15 cellular contexts compared by ENCODE assay signal in genomic region chr11:78023426-78023825, GRCh38. TPM values are rescaled to one million over a fixed set of nuclear protein-coding genes. Genes with fewer than 3 reads are reported as not detected.
DNase-seq lines count a peak whose midpoint lies in the region; ATAC-seq, FAIRE-seq and TF ChIP-seq lines count a peak whose summit lies in the region.
"Had no signal": no experiment of that assay in that cellular context is flagged by ENCODE, and none has a peak within 500 bp of the region (broad histone marks: within the 10 kb centered on the region; RNA-seq: fewer than 3 reads in every experiment).

No MANE protein-coding gene starts in this region.

- H3K36me3 Mint-ChIP-seq in mesothelial cell of epicardium (no peaks in the 10 kb centered on the region), type B pancreatic cell (no peaks in the 10 kb centered on the region)

- no peak for TF ChIP-seq POLR2A in endothelial cell of umbilical vein (IDR thresholded peaks at IDR 0.05; ENCODE audit: low read depth, low read length)

- H3K9me3 Mint-ChIP-seq in mesothelial cell of epicardium (no peaks in the 10 kb centered on the region), type B pancreatic cell (no peaks in the 10 kb centered on the region)

- peaks cover 5% of the 10 kb centered on the region for H3K4me1 ChIP-seq in endothelial cell of umbilical vein (ENCODE audit: control insufficient read depth, extremely low read depth, insufficient read depth, low read length)

- peak overlapping the region in 2 of 3 experiments; percentile 31 to 41 for H3K4me3 ChIP-seq in endothelial cell of umbilical vein (replicated peaks in 1 of 3; ENCODE audit: insufficient read depth in 1 of 3, low read depth in 1 of 3, low read length in 3 of 3)

- H3K9ac ChIP-seq in endothelial cell of umbilical vein (replicated peaks; ENCODE audit: extremely low read depth, insufficient read depth, low read length), result no peak overlapping the region

- H3K9me3 ChIP-seq in endothelial cell of umbilical vein (replicated peaks; ENCODE audit: control insufficient read depth, insufficient read depth, low read length), result no peaks in the 10 kb centered on the region
- H3K9me3 ChIP-seq: spleen had no signal

- peak; percentile 43 for DNase-seq in DMS79 (lab: John Stamatoyannopoulos, UW)
- DNase-seq in DMS79 treated with DMSO at 0.1 percent for 48 hours (lab: John Stamatoyannopoulos, UW), result no peak
- no peak for DNase-seq in endothelial cell of umbilical vein (ENCODE audit: low read depth, low spot score)
- no peak for DNase-seq in mesothelial cell of epicardium (ENCODE audit: low spot score in 2 of 2, unreplicated experiment in 2 of 2)
- no peak for DNase-seq in type B pancreatic cell (ENCODE audit: extremely low spot score, unreplicated experiment)
- no peak for DNase-seq in T-helper 9 cell
- no peak for DNase-seq in D721Med (ENCODE audit: insufficient read length, low spot score)
- DNase-seq: activated T-cell treated with anti-CD3 and anti-CD28 coated beads for 4 hours; KBM-7; NCI-H524; spleen; stimulated activated naive B cell treated with anti-CD40 and anti-IgM and Interleukin-4, amounts not matched to agents 10 μg/mL and 1 μg/mL and 100 μg/mL, for 72 hours had no signal

- H2AFZ ChIP-seq in endothelial cell of umbilical vein (ENCODE audit: low read depth, low read length), result peak overlapping the region; percentile 100

- ATAC-seq in HG03520 (IDR thresholded peaks at IDR 0.05; ENCODE audit: unreplicated experiment), result no peak

- H3K4me1 Mint-ChIP-seq in mesothelial cell of epicardium (peaks cover 44% of the 10 kb centered on the region), type B pancreatic cell (ENCODE audit: unreplicated experiment) (peaks cover 30% of the 10 kb centered on the region)

- dilution Hi-C loops in endothelial cell of umbilical vein (cut with MboI; ENCODE audit: extremely low pct_ligation_motif_present, low sequenced_read_pairs), result no loop called here

- no peaks in the 10 kb centered on the region for H3K79me2 ChIP-seq in endothelial cell of umbilical vein (ENCODE audit: control insufficient read depth, insufficient read depth, low read length)

- CTCF ChIA-PET in endothelial cell of umbilical vein (lab: Charles Lee), result no interaction called here

- no peaks in the 10 kb centered on the region for H3K36me3 ChIP-seq in endothelial cell of umbilical vein (ENCODE audit: control insufficient read depth in 2 of 2, extremely low read depth in 1 of 2, insufficient read depth in 2 of 2, low read length in 2 of 2)
- H3K36me3 ChIP-seq: spleen had no signal

- no peaks in the 10 kb centered on the region for H3K9me1 ChIP-seq in endothelial cell of umbilical vein (replicated peaks; ENCODE audit: control insufficient read depth, extremely low read depth, insufficient read depth, low read length)

- H3K27ac Mint-ChIP-seq in mesothelial cell of epicardium, result peak overlapping the region; percentile 95
- H3K27ac Mint-ChIP-seq in type B pancreatic cell, result no peak overlapping the region
- H3K27ac Mint-ChIP-seq: stimulated activated naive B cell treated with anti-CD40 and anti-IgM and Interleukin-4, amounts not matched to agents 10 μg/mL and 1 μg/mL and 100 μg/mL, for 72 hours had no signal

- POLR2A ChIA-PET in endothelial cell of umbilical vein (lab: Charles Lee), result no interaction called here

- H3K4me2 ChIP-seq in endothelial cell of umbilical vein (ENCODE audit: insufficient read depth, low read length), result peak overlapping the region; percentile 80

- peak overlapping the region; percentile 75 for H3K4me3 Mint-ChIP-seq in mesothelial cell of epicardium
- H3K4me3 Mint-ChIP-seq in type B pancreatic cell, result peak overlapping the region; percentile 89

- no peak overlapping the region for H3K27ac ChIP-seq in endothelial cell of umbilical vein (ENCODE audit: insufficient read depth, low read depth, low read length)
- H3K27ac ChIP-seq: 22Rv1 had no signal

- no peaks in the 10 kb centered on the region for H3K27me3 ChIP-seq in endothelial cell of umbilical vein (ENCODE audit: control insufficient read depth in 2 of 2, insufficient read depth in 2 of 2, low read length in 2 of 2)

- intact Hi-C loops in endothelial cell of umbilical vein (cut with micrococcal nuclease), result no loop called here

- BruUV-seq in endothelial cell of umbilical vein (replicated peaks; lab: Mats Ljungman, UMichigan), result no TSS peak

- H3K27me3 Mint-ChIP-seq in mesothelial cell of epicardium (ENCODE audit: low read depth), result no peaks in the 10 kb centered on the region
- peaks cover 9% of the 10 kb centered on the region for H3K27me3 Mint-ChIP-seq in type B pancreatic cell

- no peaks in the 10 kb centered on the region for H4K20me1 ChIP-seq in endothelial cell of umbilical vein (replicated peaks; ENCODE audit: control insufficient read depth, extremely low read depth, insufficient read depth, low read length)

- TF ChIP-seq CTCF in endothelial cell of umbilical vein (IDR thresholded peaks at IDR 0.05; ENCODE audit: extremely low read depth in 1 of 2, insufficient read depth in 1 of 2, low read depth in 1 of 2, low read length in 2 of 2), result no peak
- no peak for TF ChIP-seq CTCF in mesothelial cell of epicardium (IDR thresholded peaks at IDR 0.05; ENCODE audit: unreplicated experiment)
- TF ChIP-seq CTCF in type B pancreatic cell (conservative IDR thresholded peaks at IDR 0.05), result peak; percentile 48
- TF ChIP-seq CTCF in D721Med (IDR thresholded peaks at IDR 0.05; ENCODE audit: insufficient read depth, missing control alignments), result no peak

- FAIRE-seq in endothelial cell of umbilical vein (lab: Jason Lieb, UNC), result no peak
- no peak for FAIRE-seq in D721Med (lab: Jason Lieb, UNC)

TF ChIP-seq in endothelial cell of umbilical vein, 7 proteins besides CTCF, POLR2A, EP300 and RAD21:
- TF ChIP-seq GATA2 (IDR thresholded peaks at IDR 0.05; ENCODE audit: insufficient read depth, insufficient read length, low read depth, low read length) (no peak), MYC (IDR thresholded peaks at IDR 0.05; ENCODE audit: low read depth, low read length) (no peak), FOS (IDR thresholded peaks at IDR 0.05; ENCODE audit: borderline replicate concordance, insufficient read depth, low read length) (no peak)

RNA-seq across cellular contexts. Expression of gene KCTD14, which starts 0.3 kb away (rescaled TPM):
- total RNA-seq in endothelial cell of umbilical vein, result 1.1 and 1.8 TPM in 2 replicates
- 0.57 and 0.64 TPM in 2 replicates for polyA plus RNA-seq in endothelial cell of umbilical vein
- 0.90 and 0.97 TPM in 2 replicates for polyA plus RNA-seq in endothelial cell of umbilical vein (2011; cell fraction: cytosol; rRNA removed)
- 0.30 and 0.31 TPM in 2 replicates for polyA plus RNA-seq in endothelial cell of umbilical vein (2011; cell fraction: nucleus; rRNA removed)
- 0.61 and 0.70 TPM in 2 replicates for polyA plus RNA-seq in endothelial cell of umbilical vein (2012)
- polyA minus RNA-seq in endothelial cell of umbilical vein, result 0.46 and 0.47 TPM in 2 replicates
- polyA minus RNA-seq in endothelial cell of umbilical vein (2011; cell fraction: cytosol; rRNA and poly(A)+ RNA removed), result not detected
- polyA minus RNA-seq in endothelial cell of umbilical vein (2011; cell fraction: nucleus; rRNA and poly(A)+ RNA removed), result 0.34 TPM in 1 of 2 replicates, not detected in the other
- 5.4 to 6.4 TPM (median 5.4 TPM) in 3 replicates for total RNA-seq in mesothelial cell of epicardium
- 1.2 and 2.8 TPM in 2 replicates for total RNA-seq in type B pancreatic cell (ENCODE audit: low replicate concordance)

RNA-seq across cellular contexts. Expression of gene INTS4, which starts 29.0 kb away (rescaled TPM):
- 37.8 and 39.2 TPM in 2 replicates for total RNA-seq in endothelial cell of umbilical vein
- polyA plus RNA-seq in endothelial cell of umbilical vein, result 28.0 and 29.2 TPM in 2 replicates
- polyA plus RNA-seq in endothelial cell of umbilical vein (2011; cell fraction: cytosol; rRNA removed), result 21.8 and 24.2 TPM in 2 replicates
- 103 and 111 TPM in 2 replicates for polyA plus RNA-seq in endothelial cell of umbilical vein (2011; cell fraction: nucleus; rRNA removed)
- 27.5 and 27.8 TPM in 2 replicates for polyA plus RNA-seq in endothelial cell of umbilical vein (2012)
- 44.2 and 46.8 TPM in 2 replicates for polyA minus RNA-seq in endothelial cell of umbilical vein
- polyA minus RNA-seq in endothelial cell of umbilical vein (2011; cell fraction: cytosol; rRNA and poly(A)+ RNA removed), result 18.3 TPM
- polyA minus RNA-seq in endothelial cell of umbilical vein (2011; cell fraction: nucleus; rRNA and poly(A)+ RNA removed), result 68.0 and 97.6 TPM in 2 replicates
- 44.4 to 48.3 TPM (median 44.7 TPM) in 3 replicates for total RNA-seq in mesothelial cell of epicardium
- total RNA-seq in type B pancreatic cell (ENCODE audit: low replicate concordance), result 27.1 and 46.3 TPM in 2 replicates

RNA-seq across cellular contexts. Expression of gene THRSP, which starts 40.2 kb away (rescaled TPM):
- total RNA-seq in endothelial cell of umbilical vein (not detected in 2 replicates), mesothelial cell of epicardium (0.31 to 0.38 TPM (median 0.32 TPM) in 3 replicates), type B pancreatic cell (ENCODE audit: low replicate concordance) (not detected in 2 replicates)
- not detected in 2 replicates for polyA plus RNA-seq in endothelial cell of umbilical vein
- not detected in 2 replicates for polyA plus RNA-seq in endothelial cell of umbilical vein (2011; cell fraction: cytosol; rRNA removed)
- polyA plus RNA-seq in endothelial cell of umbilical vein (2011; cell fraction: nucleus; rRNA removed), result not detected in 2 replicates
- not detected in 2 replicates for polyA plus RNA-seq in endothelial cell of umbilical vein (2012)
- polyA minus RNA-seq in endothelial cell of umbilical vein, result not detected in 2 replicates
- not detected for polyA minus RNA-seq in endothelial cell of umbilical vein (2011; cell fraction: cytosol; rRNA and poly(A)+ RNA removed)
- not detected in 2 replicates for polyA minus RNA-seq in endothelial cell of umbilical vein (2011; cell fraction: nucleus; rRNA and poly(A)+ RNA removed)
- total RNA-seq: spleen; T-helper 1 cell treated with Interleukin-12 subunit alpha and Interleukin-12 subunit beta and Interleukin-4 antibody, amounts not matched to agents 30 ng/mL and 1 ng/mL, for 36 hours had no signal

RNA-seq across cellular contexts. Expression of gene NDUFC2, which starts 56.2 kb away (rescaled TPM):
- total RNA-seq in endothelial cell of umbilical vein, result 226 and 236 TPM in 2 replicates
- 318 and 375 TPM in 2 replicates for polyA plus RNA-seq in endothelial cell of umbilical vein
- polyA plus RNA-seq in endothelial cell of umbilical vein (2011; cell fraction: cytosol; rRNA removed), result 169 and 199 TPM in 2 replicates
- 42.3 and 49.2 TPM in 2 replicates for polyA plus RNA-seq in endothelial cell of umbilical vein (2011; cell fraction: nucleus; rRNA removed)
- polyA plus RNA-seq in endothelial cell of umbilical vein (2012), result 312 and 360 TPM in 2 replicates
- 37.0 and 38.1 TPM in 2 replicates for polyA minus RNA-seq in endothelial cell of umbilical vein
- 82.0 TPM for polyA minus RNA-seq in endothelial cell of umbilical vein (2011; cell fraction: cytosol; rRNA and poly(A)+ RNA removed)
- polyA minus RNA-seq in endothelial cell of umbilical vein (2011; cell fraction: nucleus; rRNA and poly(A)+ RNA removed), result 12.7 and 20.0 TPM in 2 replicates
- 169 to 171 TPM (median 169 TPM) in 3 replicates for total RNA-seq in mesothelial cell of epicardium
- 233 and 240 TPM in 2 replicates for total RNA-seq in type B pancreatic cell (ENCODE audit: low replicate concordance)
